ENCODE assay signal across 8 cellular contexts in the genomic region with DNA sequence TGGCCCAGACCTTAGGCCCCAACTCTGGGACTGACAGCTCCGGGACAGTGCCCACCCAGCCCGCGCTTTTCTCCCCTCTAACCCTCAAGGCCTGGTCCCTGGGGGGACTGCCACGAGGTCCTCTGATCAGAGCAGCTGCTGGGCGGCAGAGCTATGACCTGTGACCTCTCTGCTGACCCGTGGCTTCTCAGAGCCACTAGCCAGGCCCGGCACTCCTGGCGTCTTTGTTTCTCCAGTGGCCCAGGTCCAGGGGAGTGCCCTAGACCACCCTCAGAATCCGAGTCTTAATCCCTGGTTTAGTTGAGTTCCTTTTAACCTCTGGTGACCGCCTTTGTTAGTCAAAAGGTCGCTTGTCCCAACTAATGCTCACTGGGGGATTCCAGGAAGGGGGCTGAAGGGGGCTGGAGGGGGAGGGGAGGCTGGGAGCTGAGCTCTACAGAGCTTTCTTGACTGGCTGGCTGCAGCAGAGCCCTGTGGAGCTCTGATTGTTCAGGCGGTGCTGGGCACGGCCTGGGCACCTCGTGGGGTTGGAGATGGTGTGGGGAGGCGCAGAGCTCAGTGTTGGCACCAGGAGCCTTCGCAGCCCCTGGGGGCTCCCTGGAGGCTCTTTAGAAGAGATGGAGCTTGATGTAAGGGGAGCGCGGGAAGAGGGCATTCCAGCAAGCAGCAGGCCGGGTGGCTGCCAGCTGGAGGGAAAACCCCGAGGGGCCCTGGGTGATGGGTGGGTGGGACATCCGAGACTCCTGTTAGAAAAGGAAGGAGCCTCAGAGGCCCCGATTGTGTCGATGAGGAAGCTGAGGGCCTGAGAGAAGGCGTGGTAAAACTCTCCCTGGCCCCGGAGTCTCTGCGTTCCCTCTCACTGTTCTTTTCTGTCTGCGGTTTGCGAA. TPM values are rescaled to one million over a fixed set of nuclear protein-coding genes. Genes with fewer than 3 reads are reported as not detected.
DNase-seq lines count a peak whose midpoint lies in the region; ATAC-seq and TF ChIP-seq lines count a peak whose summit lies in the region.

No MANE protein-coding gene starts in this region.

- H3K4me1 ChIP-seq in heart right ventricle: peaks cover 0 to 32% (median 11%) of the 10 kb centered on the region in 9 donors
- no peaks in the 10 kb centered on the region for H3K4me1 ChIP-seq in lower lobe of right lung
- H3K4me1 ChIP-seq in urinary bladder (ENCODE audit: insufficient read depth): no peaks in the 10 kb centered on the region

- peak overlapping the region; percentile 22 to 64 (median 54) for H3K4me3 ChIP-seq in heart right ventricle
- H3K4me3 ChIP-seq in lower lobe of right lung: peak overlapping the region; percentile 56
- peak overlapping the region; percentile 94 for H3K4me3 ChIP-seq in urinary bladder (ENCODE audit: low read depth, low read length)

- no peaks in the 10 kb centered on the region for H3K27me3 Mint-ChIP-seq in MCF 10A (ENCODE audit: insufficient read depth, unreplicated experiment)

- H3K27ac Mint-ChIP-seq in MCF 10A (ENCODE audit: low read depth, unreplicated experiment): peak overlapping the region; percentile 86

- H3K36me3 Mint-ChIP-seq in MCF 10A (ENCODE audit: insufficient read depth, unreplicated experiment): peaks cover 17% of the 10 kb centered on the region

- WGBS in heart right ventricle, 2 donors: 46 to 58% methylated on average over 28 of the region's 28 CpGs
- 38% methylated on average over 28 of the region's 28 CpGs for WGBS in urinary bladder

- ATAC-seq in heart right ventricle: peak in 1 of 8 donors; percentile 15
- ATAC-seq in Right ventricle myocardium superior (ENCODE audit: poor library complexity): no peak
- ATAC-seq in lower lobe of right lung: no peak
- ATAC-seq in HG03342 (IDR thresholded peaks at IDR 0.05; ENCODE audit: unreplicated experiment): no peak

- peak overlapping the region in 9 of 10 donors; percentile 59 to 82 (median 67) for H3K27ac ChIP-seq in heart right ventricle
- H3K27ac ChIP-seq in lower lobe of right lung: peak overlapping the region; percentile 73
- peak overlapping the region; percentile 83 for H3K27ac ChIP-seq in urinary bladder (ENCODE audit: low read depth)

- POLR2A ChIA-PET in MCF 10A (lab: Yijun Ruan, JAX): interaction anchor here (1.0 to 4.6 kb wide), 14 partner anchors 10 to 63 kb away, joined by 3 to 59 read pairs (median 6); no protein-coding TSS in a partner anchor

- H3K36me3 ChIP-seq in heart right ventricle (no peaks in the 10 kb centered on the region), lower lobe of right lung (no peaks in the 10 kb centered on the region), urinary bladder (ENCODE audit: insufficient read depth) (no peaks in the 10 kb centered on the region)

- TF ChIP-seq CTCF in heart right ventricle (IDR thresholded peaks at IDR 0.05) (no peak), MCF 10A (IDR thresholded peaks at IDR 0.05; ENCODE audit: unreplicated experiment) (no peak), lower lobe of right lung (IDR thresholded peaks at IDR 0.05) (no peak)

- BruUV-seq in MCF 10A (replicated peaks; lab: Mats Ljungman, UMichigan): no TSS peak

- H3K4me1 Mint-ChIP-seq in MCF 10A (ENCODE audit: insufficient read depth, unreplicated experiment): peaks cover 13% of the 10 kb centered on the region

- intact Hi-C loops in heart right ventricle (cut with DNase I): loop anchor here in 1 of 10 donors (2.0 kb wide), 1 partner anchor 49 kb away; no protein-coding TSS in a partner anchor
- intact Hi-C loops in Right ventricle myocardium superior (cut with DNase I): no loop called here
- intact Hi-C loops in MCF 10A (cut with micrococcal nuclease): loop anchor here (2.0 kb wide), 2 partner anchors 49 to 63 kb away; no protein-coding TSS in a partner anchor
- intact Hi-C loops in lower lobe of right lung (cut with DNase I): no loop called here

- no peaks in the 10 kb centered on the region for H3K9me3 ChIP-seq in heart right ventricle
- no peaks in the 10 kb centered on the region for H3K9me3 ChIP-seq in lower lobe of right lung

- no peaks in the 10 kb centered on the region for H3K9me3 Mint-ChIP-seq in MCF 10A (ENCODE audit: unreplicated experiment)

- CTCF ChIA-PET in MCF 10A (lab: Yijun Ruan, JAX): interaction anchor here (0.9 to 2.3 kb wide), 11 partner anchors 9 to 68 kb away, joined by 3 to 9 read pairs (median 4); no protein-coding TSS in a partner anchor

- H3K27me3 ChIP-seq in heart right ventricle (peaks cover 8 to 59% (median 40%) of the 10 kb centered on the region in 7 donors), lower lobe of right lung (ENCODE audit: low read depth) (peaks cover 45% of the 10 kb centered on the region)

- no peak for DNase-seq in heart right ventricle
- DNase-seq in Right ventricle myocardium superior: no peak
- DNase-seq in MCF 10A (ENCODE audit: unreplicated experiment): peak; percentile 57
- peak; percentile 38 for DNase-seq in lower lobe of right lung
- DNase-seq in NCI-H1105 treated with DMSO at 0.1 percent for 48 hours (lab: John Stamatoyannopoulos, UW): no peak
- no peak for DNase-seq in GDM1 (lab: John Stamatoyannopoulos, UW)

- peak overlapping the region; percentile 85 for H3K4me3 Mint-ChIP-seq in MCF 10A (ENCODE audit: unreplicated experiment)

RNA-seq across cellular contexts. Expression of a gene that starts 1.4 kb away (rescaled TPM):
- total RNA-seq in heart right ventricle (100 to 1,000 TPM in 1 of 10 donors, 10 to 100 TPM in 9; 31.3 to 126 (median 51.0) TPM), Right ventricle myocardium superior (89.5 TPM), MCF 10A (2022) (69.0 and 110 TPM in 2 replicates), lower lobe of right lung (307 TPM), urinary bladder (700 TPM)
- polyA plus RNA-seq in heart right ventricle (10 to 100 TPM; 36.4 to 77.0 TPM), urinary bladder (1,381 TPM)

Comparison
In these comparisons a context has a peak if more than half of its experiments do, and no peak if none do; other contexts are left out.
1. DNase-seq: peak in MCF 10A (single experiment) and lower lobe of right lung (single experiment); none in heart right ventricle (0 of 2), Right ventricle myocardium superior (single experiment), NCI-H1105 treated with DMSO at 0.1 percent for 48 hours (single experiment) and GDM1 (single experiment).
2. Peak in every context shown above with its lines, with median percentiles within 50 percentile points of each other: H3K27ac ChIP-seq and H3K4me3 ChIP-seq.